9 cellular contexts compared by ENCODE assay signal in genomic region chr16:30895592-30896202, GRCh38. TPM values are rescaled to one million over a fixed set of nuclear protein-coding genes. Genes with fewer than 3 reads are reported as not detected.
DNase-seq lines count a peak whose midpoint lies in the region; ATAC-seq, FAIRE-seq and TF ChIP-seq lines count a peak whose summit lies in the region.
"Had no signal": no experiment of that assay in that cellular context is flagged by ENCODE, and none has a peak within 500 bp of the region (broad histone marks: within the 10 kb centered on the region; RNA-seq: fewer than 3 reads in every experiment).

No MANE protein-coding gene starts in this region.

- ATAC-seq in HG02763 (IDR thresholded peaks at IDR 0.05; ENCODE audit: unreplicated experiment) = no peak
- ATAC-seq: left colon had no signal

- H3K4me3 ChIP-seq in ascending aorta (peak overlapping the region; percentile 62 to 73), kidney (ENCODE audit: low read length in 2 of 2) (peak overlapping the region in 1 of 2 donors; percentile 76)

- TF ChIP-seq CTCF in ascending aorta (IDR thresholded peaks at IDR 0.05) (no peak), kidney (IDR thresholded peaks at IDR 0.05; ENCODE audit: borderline replicate concordance, extremely low read depth, insufficient read depth) (no peak)

- H3K27ac ChIP-seq in ascending aorta = peak overlapping the region; percentile 99
- peak overlapping the region; percentile 99 for H3K27ac ChIP-seq in kidney (ENCODE audit: low read depth in 2 of 2, low read length in 2 of 2)
- peak overlapping the region; percentile 88 for H3K27ac ChIP-seq in temporal lobe (ENCODE audit: low read depth, low read length)

- intact Hi-C loops in ascending aorta (cut with DNase I) (loop anchor here (1.0 to 2.0 kb wide), 5 partner anchors 27 to 197 kb away; partner anchors contain the start of genes SETD1A and SRCAP), kidney (cut with DNase I) (no loop called here)

- peak; percentile 19 for DNase-seq in NCI-H146 (lab: John Stamatoyannopoulos, UW)
- no peak for DNase-seq in NCI-H146 treated with DMSO at 0.1 percent for 48 hours (lab: John Stamatoyannopoulos, UW; ENCODE audit: unreplicated experiment)
- no peak for DNase-seq in ascending aorta (ENCODE audit: low spot score in 2 of 2)
- DNase-seq in kidney = peak; percentile 72
- no peak for DNase-seq in SK-N-DZ (ENCODE audit: low spot score)
- no peak for DNase-seq in NCI-H2107 (lab: John Stamatoyannopoulos, UW)

- H3K9me3 ChIP-seq in ascending aorta = no peaks in the 10 kb centered on the region
- H3K9me3 ChIP-seq in kidney (ENCODE audit: control insufficient read depth in 1 of 2, low read length in 2 of 2) = no peaks in the 10 kb centered on the region

- peak overlapping the region; percentile 33 to 89 for H3K9ac ChIP-seq in kidney (ENCODE audit: low read length in 2 of 2)

- H3K27me3 ChIP-seq in ascending aorta = no peaks in the 10 kb centered on the region

- H3K4me1 ChIP-seq in ascending aorta (peaks cover 20 to 32% of the 10 kb centered on the region in 2 donors), kidney (ENCODE audit: control insufficient read depth in 1 of 2, insufficient read depth in 1 of 2, low read depth in 1 of 2, low read length in 2 of 2) (peaks cover 23 to 31% of the 10 kb centered on the region in 2 donors)

- H3K36me3 ChIP-seq in ascending aorta (peaks cover 7 to 14% of the 10 kb centered on the region in 2 donors), kidney (ENCODE audit: control insufficient read depth in 1 of 2, insufficient read depth in 2 of 2, low read length in 2 of 2) (no peaks in the 10 kb centered on the region)

- FAIRE-seq in kidney (lab: Jason Lieb, UNC) = no peak

RNA-seq across cellular contexts. Expression of gene CTF1, which starts 0.7 kb away (rescaled TPM):
- total RNA-seq in ascending aorta = 0.21 TPM
- 7.3 TPM for total RNA-seq in kidney
- polyA plus RNA-seq in kidney (ENCODE audit: insufficient read depth, low read depth, low replicate concordance) = 13.0 TPM
- total RNA-seq in temporal lobe = under 0.01 TPM
- 0.10 and 0.60 TPM in 2 replicates for polyA plus RNA-seq in SK-N-DZ (2014; cell fraction: cytosol; rRNA removed)
- 0.13 TPM in 1 of 2 replicates, not detected in the other for polyA plus RNA-seq in SK-N-DZ (2014; cell fraction: nucleus; rRNA removed)

RNA-seq across cellular contexts. Expression of gene BCL7C, which starts 1.8 kb away (rescaled TPM):
- total RNA-seq in ascending aorta (46.2 TPM), kidney (40.0 TPM), temporal lobe (27.0 TPM)
- 77.9 TPM for polyA plus RNA-seq in kidney (ENCODE audit: insufficient read depth, low read depth, low replicate concordance)
- polyA plus RNA-seq in SK-N-DZ (2014; cell fraction: cytosol; rRNA removed) = 21.8 and 27.0 TPM in 2 replicates
- polyA plus RNA-seq in SK-N-DZ (2014; cell fraction: nucleus; rRNA removed) = 14.7 and 24.2 TPM in 2 replicates

RNA-seq across cellular contexts. Expression of gene FBXL19, which starts 27.7 kb away (rescaled TPM):
- 66.9 TPM for total RNA-seq in ascending aorta
- 18.9 TPM for total RNA-seq in kidney
- 7.4 TPM for polyA plus RNA-seq in kidney (ENCODE audit: insufficient read depth, low read depth, low replicate concordance)
- 42.3 TPM for total RNA-seq in temporal lobe
- polyA plus RNA-seq in SK-N-DZ (2014; cell fraction: cytosol; rRNA removed) = 29.6 and 48.9 TPM in 2 replicates
- 36.6 and 41.0 TPM in 2 replicates for polyA plus RNA-seq in SK-N-DZ (2014; cell fraction: nucleus; rRNA removed)

RNA-seq across cellular contexts. Expression of gene ORAI3, which starts 53.2 kb away (rescaled TPM):
- 39.0 TPM for total RNA-seq in ascending aorta
- total RNA-seq in kidney = 23.1 TPM
- 32.3 TPM for polyA plus RNA-seq in kidney (ENCODE audit: insufficient read depth, low read depth, low replicate concordance)
- total RNA-seq in temporal lobe = 2.7 TPM
- polyA plus RNA-seq in SK-N-DZ (2014; cell fraction: cytosol; rRNA removed) = 5.0 and 6.2 TPM in 2 replicates
- 1.1 and 7.3 TPM in 2 replicates for polyA plus RNA-seq in SK-N-DZ (2014; cell fraction: nucleus; rRNA removed)

Comparison
In these comparisons a context has a peak if more than half of its experiments do, and no peak if none do; other contexts are left out.
1. DNase-seq: peak in NCI-H146 (single experiment) and kidney (single experiment); none in NCI-H146 treated with DMSO at 0.1 percent for 48 hours (single experiment), ascending aorta (0 of 2), SK-N-DZ (single experiment) and NCI-H2107 (single experiment).
2. Peak in every context shown above with its lines, with median percentiles within 50 percentile points of each other: H3K27ac ChIP-seq.